In genomic region chr13:23621316-23621645, GRCh38 we compare ENCODE assay signal across 8 cellular contexts. TPM values are rescaled to one million over a fixed set of nuclear protein-coding genes. Genes with fewer than 3 reads are reported as not detected.
DNase-seq lines count a peak whose midpoint lies in the region; ATAC-seq, FAIRE-seq and TF ChIP-seq lines count a peak whose summit lies in the region.
"Had no signal": no experiment of that assay in that cellular context is flagged by ENCODE, and none has a peak within 500 bp of the region (broad histone marks: within the 10 kb centered on the region; RNA-seq: fewer than 3 reads in every experiment).

No MANE protein-coding gene starts in this region.

- H4K20me1 ChIP-seq in endothelial cell of umbilical vein (replicated peaks; ENCODE audit: control insufficient read depth, extremely low read depth, insufficient read depth, low read length) (no peaks in the 10 kb centered on the region), OCI-LY7 (ENCODE audit: insufficient read depth, low read length) (no peaks in the 10 kb centered on the region)

- H3K9me3 ChIP-seq in endothelial cell of umbilical vein (replicated peaks; ENCODE audit: control insufficient read depth, insufficient read depth, low read length) (no peaks in the 10 kb centered on the region), pancreas (no peaks in the 10 kb centered on the region), OCI-LY7 (ENCODE audit: low read length) (no peaks in the 10 kb centered on the region)

- TF ChIP-seq CTCF in endothelial cell of umbilical vein (IDR thresholded peaks at IDR 0.05; ENCODE audit: extremely low read depth in 1 of 2, insufficient read depth in 1 of 2, low read depth in 1 of 2, low read length in 2 of 2), result no peak
- no peak for TF ChIP-seq CTCF in pancreas (IDR thresholded peaks at IDR 0.05)
- no peak for TF ChIP-seq CTCF in OCI-LY7 (conservative IDR thresholded peaks at IDR 0.05; ENCODE audit: low read length)

- no peak overlapping the region for H3K9ac ChIP-seq in endothelial cell of umbilical vein (replicated peaks; ENCODE audit: extremely low read depth, insufficient read depth, low read length)

- POLR2A ChIA-PET in endothelial cell of umbilical vein (lab: Charles Lee) (no interaction called here), OCI-LY7 (lab: Charles Lee) (no interaction called here)

- H3K4me1 ChIP-seq in endothelial cell of umbilical vein (ENCODE audit: control insufficient read depth, extremely low read depth, insufficient read depth, low read length), result peaks cover 27% of the 10 kb centered on the region
- H3K4me1 ChIP-seq in pancreas, result no peaks in the 10 kb centered on the region
- no peaks in the 10 kb centered on the region for H3K4me1 ChIP-seq in OCI-LY7 (ENCODE audit: insufficient read depth, low read length, poor library complexity, severe bottlenecking)

- no peaks in the 10 kb centered on the region for H3K9me2 ChIP-seq in OCI-LY7 (ENCODE audit: insufficient read depth, low read length)

- no peak for TF ChIP-seq POLR2A in endothelial cell of umbilical vein (IDR thresholded peaks at IDR 0.05; ENCODE audit: low read depth, low read length)

- BruUV-seq in endothelial cell of umbilical vein (replicated peaks; lab: Mats Ljungman, UMichigan) (no TSS peak), OCI-LY7 (replicated peaks; lab: Mats Ljungman, UMichigan) (no TSS peak)

- H3K4me2 ChIP-seq in endothelial cell of umbilical vein (ENCODE audit: insufficient read depth, low read length) (no peak overlapping the region), OCI-LY7 (ENCODE audit: low read length) (no peak overlapping the region)
- H3K4me2 ChIP-seq: PC-9 had no signal

- intact Hi-C loops in endothelial cell of umbilical vein (cut with micrococcal nuclease) (no loop called here), pancreas (cut with DNase I) (no loop called here), OCI-LY7 (cut with micrococcal nuclease; ENCODE audit: unreplicated experiment) (no loop called here)

- WGBS in pancreas, 2 donors, result 24 to 29% methylated on average over 2 of the region's 2 CpGs

- CTCF ChIA-PET in endothelial cell of umbilical vein (lab: Charles Lee), result interaction anchor here (0.8 to 1.6 kb wide), 3 partner anchors 13 to 29 kb away, joined by 3 to 5 read pairs (median 5); no protein-coding TSS in a partner anchor
- CTCF ChIA-PET in OCI-LY7 (lab: Charles Lee; ENCODE audit: unreplicated experiment), result no interaction called here

- no peaks in the 10 kb centered on the region for H3K27me3 ChIP-seq in endothelial cell of umbilical vein (ENCODE audit: control insufficient read depth in 2 of 2, insufficient read depth in 2 of 2, low read length in 2 of 2)
- H3K27me3 ChIP-seq in pancreas, result no peaks in the 10 kb centered on the region

- H3K27ac ChIP-seq in endothelial cell of umbilical vein (ENCODE audit: insufficient read depth, low read depth, low read length) (peak overlapping the region; percentile 22), pancreas (peak overlapping the region in 2 of 4 donors; percentile 31 to 38), OCI-LY7 (ENCODE audit: low read depth, low read length, poor library complexity, severe bottlenecking) (no peak overlapping the region)
- H3K27ac ChIP-seq: PC-9 had no signal

- H2AFZ ChIP-seq in endothelial cell of umbilical vein (ENCODE audit: low read depth, low read length) (no peak overlapping the region), OCI-LY7 (ENCODE audit: low read length) (no peak overlapping the region)
- H2AFZ ChIP-seq: PC-9 had no signal

- H3K79me2 ChIP-seq in endothelial cell of umbilical vein (ENCODE audit: control insufficient read depth, insufficient read depth, low read length), result no peaks in the 10 kb centered on the region
- H3K79me2 ChIP-seq in OCI-LY7 (ENCODE audit: insufficient read depth, low read depth, low read length), result no peaks in the 10 kb centered on the region

- ATAC-seq in GM18511 (IDR thresholded peaks at IDR 0.05; ENCODE audit: unreplicated experiment), result peak; percentile 65
- peak; percentile 74 for ATAC-seq in HG03378 (IDR thresholded peaks at IDR 0.05; ENCODE audit: unreplicated experiment)
- peak in 3 of 4 donors; percentile 72 to 82 (median 73) for ATAC-seq in pancreas

- FAIRE-seq in endothelial cell of umbilical vein (lab: Jason Lieb, UNC) (peak; percentile 24), pancreas (lab: Jason Lieb, UNC) (no peak)

- H3K36me3 ChIP-seq in endothelial cell of umbilical vein (ENCODE audit: control insufficient read depth in 2 of 2, extremely low read depth in 1 of 2, insufficient read depth in 2 of 2, low read length in 2 of 2) (no peaks in the 10 kb centered on the region), pancreas (no peaks in the 10 kb centered on the region), OCI-LY7 (ENCODE audit: insufficient read depth, low read length) (no peaks in the 10 kb centered on the region)

- no peaks in the 10 kb centered on the region for H3K9me1 ChIP-seq in endothelial cell of umbilical vein (replicated peaks; ENCODE audit: control insufficient read depth, extremely low read depth, insufficient read depth, low read length)

- dilution Hi-C loops in endothelial cell of umbilical vein (cut with MboI; ENCODE audit: extremely low pct_ligation_motif_present, low sequenced_read_pairs), result no loop called here

- no peak overlapping the region for H3K4me3 ChIP-seq in endothelial cell of umbilical vein (replicated peaks in 1 of 3; ENCODE audit: insufficient read depth in 1 of 3, low read depth in 1 of 3, low read length in 3 of 3)
- no peak overlapping the region for H3K4me3 ChIP-seq in pancreas
- no peak overlapping the region for H3K4me3 ChIP-seq in OCI-LY7 (ENCODE audit: low read depth, low read length, poor library complexity, severe bottlenecking)
- H3K4me3 ChIP-seq: PC-9 had no signal

- DNase-seq in endothelial cell of umbilical vein (ENCODE audit: low read depth, low spot score) (no peak), pancreas (no peak), DMS79 treated with DMSO at 0.1 percent for 48 hours (lab: John Stamatoyannopoulos, UW) (no peak), OCI-LY7 (ENCODE audit: low spot score) (no peak), germinal center (ENCODE audit: low spot score) (no peak)
- DNase-seq: PC-9 had no signal

TF ChIP-seq in endothelial cell of umbilical vein, 7 proteins besides CTCF, POLR2A, EP300 and RAD21:
- TF ChIP-seq FOS (IDR thresholded peaks at IDR 0.05; ENCODE audit: borderline replicate concordance, insufficient read depth, low read length) (peak; percentile 58), MAX (IDR thresholded peaks at IDR 0.05; ENCODE audit: insufficient read depth, insufficient read length) (no peak)
TF ChIP-seq in endothelial cell of umbilical vein: peak in this region for 1.

RNA-seq across cellular contexts. Expression of gene TNFRSF19, which starts 51.1 kb away (rescaled TPM):
- total RNA-seq in endothelial cell of umbilical vein (0.29 and 0.65 TPM in 2 replicates), pancreas (10 to 100 TPM in 1 of 6 donors, 1 to 10 TPM in 5; 1.5 to 14.1 (median 2.7) TPM), OCI-LY7 (2022) (not detected in 2 replicates)
- polyA plus RNA-seq in endothelial cell of umbilical vein (0.19 and 0.23 TPM in 2 replicates), pancreas (1 to 10 TPM; 2.7 to 6.2 TPM)
- 0.18 and 0.28 TPM in 2 replicates for polyA plus RNA-seq in endothelial cell of umbilical vein (2011; cell fraction: cytosol; rRNA removed)
- 0.28 and 0.42 TPM in 2 replicates for polyA plus RNA-seq in endothelial cell of umbilical vein (2011; cell fraction: nucleus; rRNA removed)
- 0.36 and 0.38 TPM in 2 replicates for polyA plus RNA-seq in endothelial cell of umbilical vein (2012)
- 0.46 and 0.49 TPM in 2 replicates for polyA minus RNA-seq in endothelial cell of umbilical vein
- not detected for polyA minus RNA-seq in endothelial cell of umbilical vein (2011; cell fraction: cytosol; rRNA and poly(A)+ RNA removed)
- 0.14 and 0.67 TPM in 2 replicates for polyA minus RNA-seq in endothelial cell of umbilical vein (2011; cell fraction: nucleus; rRNA and poly(A)+ RNA removed)
- total RNA-seq in OCI-LY7 (2014; rRNA removed; shearing (Covaris generic)), result not detected in 2 replicates
